25 cellular contexts compared by ENCODE assay signal in the genomic region with DNA sequence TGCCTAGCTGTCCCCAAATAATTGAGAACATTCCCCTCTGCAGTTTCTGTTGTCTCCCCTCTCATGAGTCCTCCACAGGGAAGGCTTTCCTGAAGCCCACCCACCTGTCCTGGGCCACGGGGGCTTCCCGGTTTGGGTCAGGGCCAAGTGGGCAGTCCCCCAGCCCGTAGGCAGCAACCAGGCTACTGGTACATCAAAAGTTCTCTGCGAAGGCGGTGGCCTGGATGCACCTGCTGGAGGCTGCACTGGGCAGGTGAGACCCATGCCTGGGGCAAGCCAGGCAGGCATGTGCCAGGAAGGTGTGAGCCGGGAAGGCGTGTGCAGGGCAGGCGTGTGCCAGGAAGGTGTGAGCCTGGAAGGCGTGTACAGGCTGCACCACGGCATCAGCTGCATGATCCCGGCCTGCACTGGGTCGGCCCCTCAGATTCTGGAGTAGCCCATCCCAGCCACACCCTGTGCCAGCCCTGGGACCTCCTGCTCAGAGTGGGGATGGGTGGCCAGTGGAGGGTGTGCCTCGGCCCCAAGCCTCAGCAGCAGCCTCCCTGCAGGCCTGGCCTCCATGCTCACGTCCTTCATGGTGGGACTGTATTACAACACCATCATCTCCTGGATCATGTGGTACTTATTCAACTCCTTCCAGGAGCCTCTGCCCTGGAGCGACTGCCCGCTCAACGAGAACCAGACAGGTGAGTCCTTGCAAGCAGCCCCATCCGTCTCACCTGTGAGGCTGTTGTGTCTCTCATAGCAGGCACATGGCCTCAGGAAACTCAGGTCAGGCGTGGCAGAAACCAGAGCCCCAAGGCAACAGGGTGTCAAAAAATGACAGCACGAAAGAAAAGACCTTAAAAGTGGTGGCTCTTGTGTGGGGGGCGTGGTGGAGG. TPM values are rescaled to one million over a fixed set of nuclear protein-coding genes. Genes with fewer than 3 reads are reported as not detected.
A peak's percentile ranks its signal among the peaks of the same experiment; 100 is the strongest.
DNase-seq lines count a peak whose midpoint lies in the region; ATAC-seq and TF ChIP-seq lines count a peak whose summit lies in the region.
"Had no signal": no experiment of that assay in that cellular context is flagged by ENCODE, and none has a peak within 500 bp of the region (broad histone marks: within the 10 kb centered on the region; RNA-seq: fewer than 3 reads in every experiment).

No MANE protein-coding gene starts in this region.

- H3K27me3 ChIP-seq in right cardiac atrium (ENCODE audit: control insufficient read depth, insufficient read depth) (no peaks in the 10 kb centered on the region), left ventricle myocardium inferior (ENCODE audit: low read depth) (peaks cover 68% of the 10 kb centered on the region), foreskin keratinocyte (peaks cover 3% of the 10 kb centered on the region), prostate gland (replicated peaks; ENCODE audit: insufficient read depth) (no peaks in the 10 kb centered on the region)

- H3K36me3 ChIP-seq in left ventricle myocardium inferior (no peaks in the 10 kb centered on the region), mucosa of descending colon (ENCODE audit: low read depth) (no peaks in the 10 kb centered on the region), prostate gland (no peaks in the 10 kb centered on the region)
- H3K36me3 ChIP-seq: BLaER1, HAP-1 had no signal

- no peak overlapping the region for H3K27ac ChIP-seq in right cardiac atrium (ENCODE audit: low read length)
- no peak overlapping the region for H3K27ac ChIP-seq in left ventricle myocardium inferior (replicated peaks)
- H3K27ac ChIP-seq in foreskin keratinocyte = no peak overlapping the region
- H3K27ac ChIP-seq in prostate gland = no peak overlapping the region
- H3K27ac ChIP-seq: BLaER1 had no signal

- no peaks in the 10 kb centered on the region for H3K9me3 ChIP-seq in right cardiac atrium (ENCODE audit: control insufficient read depth, low read length)
- no peaks in the 10 kb centered on the region for H3K9me3 ChIP-seq in left ventricle myocardium inferior (replicated peaks)
- no peaks in the 10 kb centered on the region for H3K9me3 ChIP-seq in mucosa of descending colon
- H3K9me3 ChIP-seq in prostate gland = no peaks in the 10 kb centered on the region
- H3K9me3 ChIP-seq: BLaER1, HAP-1 had no signal

- no peak for ATAC-seq in right cardiac atrium
- no peak for ATAC-seq in foreskin keratinocyte
- peak; percentile 19 for ATAC-seq in mucosa of descending colon
- ATAC-seq in HG02884 (IDR thresholded peaks at IDR 0.05; ENCODE audit: unreplicated experiment) = no peak
- ATAC-seq: Right ventricle myocardium inferior had no signal

- peak; percentile 7 to 46 (median 32) for DNase-seq in right cardiac atrium
- no peak for DNase-seq in left ventricle myocardium inferior
- peak; percentile 4 to 6 for DNase-seq in foreskin keratinocyte
- DNase-seq in mucosa of descending colon = peak in 1 of 3 donors; percentile 45
- DNase-seq in prostate gland (ENCODE audit: low spot score) = no peak
- no peak for DNase-seq in islet precursor cell
- DNase-seq: CD4-positive, CD25-positive, alpha-beta regulatory T cell; GOT3; HFFc6; IMR-90; KG1; NCI-H1417 treated with DMSO at 0.1 percent for 48 hours; NCI-H1694 treated with DMSO at 0.1 percent for 48 hours; NCI-H2081; NCI-H2171 treated with DMSO at 0.1 percent for 48 hours; NCI-H82; NK-92 treated with Interleukin-12 subunit alpha and Interleukin-12 subunit beta, amount 100 ng/mL, for 24 hours; PC-3 had no signal

- no peaks in the 10 kb centered on the region for H3K4me1 ChIP-seq in right cardiac atrium (ENCODE audit: control insufficient read depth, insufficient read depth, low read length)
- no peaks in the 10 kb centered on the region for H3K4me1 ChIP-seq in left ventricle myocardium inferior
- no peaks in the 10 kb centered on the region for H3K4me1 ChIP-seq in foreskin keratinocyte
- no peaks in the 10 kb centered on the region for H3K4me1 ChIP-seq in mucosa of descending colon (ENCODE audit: low read depth)
- H3K4me1 ChIP-seq in prostate gland (replicated peaks) = no peaks in the 10 kb centered on the region
- H3K4me1 ChIP-seq: HAP-1 had no signal

- WGBS in right cardiac atrium = 82% methylated on average over 21 of the region's 21 CpGs
- 73% methylated on average over 14 of the region's 21 CpGs for WGBS in prostate gland

- no peak for TF ChIP-seq POLR2A in prostate gland (IDR thresholded peaks at IDR 0.05)

- no peak for TF ChIP-seq CTCF in left ventricle myocardium inferior (IDR thresholded peaks at IDR 0.05; ENCODE audit: borderline replicate concordance)
- no peak for TF ChIP-seq CTCF in foreskin keratinocyte (conservative IDR thresholded peaks at IDR 0.05)
- no peak for TF ChIP-seq CTCF in mucosa of descending colon (IDR thresholded peaks at IDR 0.05)
- TF ChIP-seq CTCF in prostate gland (IDR thresholded peaks at IDR 0.05) = no peak

- intact Hi-C loops in right cardiac atrium (cut with DNase I) = no loop called here
- intact Hi-C loops in left ventricle myocardium inferior (cut with micrococcal nuclease) = no loop called here
- intact Hi-C loops in mucosa of descending colon (cut with DNase I, micrococcal nuclease) = no loop called here
- intact Hi-C loops in prostate gland (cut with DNase I) = no loop called here

- H3K4me3 ChIP-seq in right cardiac atrium (ENCODE audit: low read length) = no peak overlapping the region
- H3K4me3 ChIP-seq in left ventricle myocardium inferior = no peak overlapping the region
- H3K4me3 ChIP-seq in mucosa of descending colon = no peak overlapping the region
- no peak overlapping the region for H3K4me3 ChIP-seq in prostate gland
- H3K4me3 ChIP-seq: BLaER1, HAP-1 had no signal

RNA-seq across cellular contexts. Expression of a gene that starts 8.7 kb away (rescaled TPM):
- total RNA-seq in right cardiac atrium = not detected
- not detected for polyA plus RNA-seq in right cardiac atrium
- total RNA-seq in left ventricle myocardium inferior = not detected
- not detected in 2 replicates for total RNA-seq in foreskin keratinocyte
- not detected in 2 replicates for polyA plus RNA-seq in foreskin keratinocyte
- total RNA-seq in mucosa of descending colon = 10 to 100 TPM; 14.4 to 92.8 (median 29.2) TPM
- total RNA-seq in prostate gland = under 1 TPM; 0.09 to 0.17 TPM
- total RNA-seq: CD4-positive, CD25-positive, alpha-beta regulatory T cell; Daoy; HFFc6; IMR-90; PC-3; Right ventricle myocardium inferior had no signal
- polyA plus RNA-seq: AG04450; CD4-positive, CD25-positive, alpha-beta regulatory T cell; IMR-90 had no signal

RNA-seq across cellular contexts. Expression of a gene that starts 15.0 kb away (rescaled TPM):
- total RNA-seq in right cardiac atrium (not detected), left ventricle myocardium inferior (not detected), foreskin keratinocyte (not detected in 2 replicates), mucosa of descending colon (under 1 TPM in 1 of 3 donors, not detected in 2; 0.89 TPM), prostate gland (not detected)
- polyA plus RNA-seq in right cardiac atrium (not detected), foreskin keratinocyte (not detected in 2 replicates)
- total RNA-seq: CD4-positive, CD25-positive, alpha-beta regulatory T cell; Daoy; G401; HFFc6; IMR-90; PC-3; Right ventricle myocardium inferior had no signal
- polyA plus RNA-seq: AG04450; CD4-positive, CD25-positive, alpha-beta regulatory T cell; IMR-90 had no signal

Comparison
In these comparisons a context has a peak if more than half of its experiments do, and no peak if none do; other contexts are left out.
1. DNase-seq: peak in right cardiac atrium (3 of 3) and foreskin keratinocyte (2 of 2); none in left ventricle myocardium inferior (single experiment), prostate gland (single experiment) and islet precursor cell (single experiment).
2. RNA of a gene that starts 8.7 kb away (total RNA-seq): 14.4 to 92.8 TPM in mucosa of descending colon; 0.09 to 0.17 TPM in prostate gland, not detected in right cardiac atrium, not detected in left ventricle myocardium inferior (single experiment) and not detected in foreskin keratinocyte; every median in the first group is over 10 times any median in the second.